14 cellular contexts compared by ENCODE assay signal in the genomic region with DNA sequence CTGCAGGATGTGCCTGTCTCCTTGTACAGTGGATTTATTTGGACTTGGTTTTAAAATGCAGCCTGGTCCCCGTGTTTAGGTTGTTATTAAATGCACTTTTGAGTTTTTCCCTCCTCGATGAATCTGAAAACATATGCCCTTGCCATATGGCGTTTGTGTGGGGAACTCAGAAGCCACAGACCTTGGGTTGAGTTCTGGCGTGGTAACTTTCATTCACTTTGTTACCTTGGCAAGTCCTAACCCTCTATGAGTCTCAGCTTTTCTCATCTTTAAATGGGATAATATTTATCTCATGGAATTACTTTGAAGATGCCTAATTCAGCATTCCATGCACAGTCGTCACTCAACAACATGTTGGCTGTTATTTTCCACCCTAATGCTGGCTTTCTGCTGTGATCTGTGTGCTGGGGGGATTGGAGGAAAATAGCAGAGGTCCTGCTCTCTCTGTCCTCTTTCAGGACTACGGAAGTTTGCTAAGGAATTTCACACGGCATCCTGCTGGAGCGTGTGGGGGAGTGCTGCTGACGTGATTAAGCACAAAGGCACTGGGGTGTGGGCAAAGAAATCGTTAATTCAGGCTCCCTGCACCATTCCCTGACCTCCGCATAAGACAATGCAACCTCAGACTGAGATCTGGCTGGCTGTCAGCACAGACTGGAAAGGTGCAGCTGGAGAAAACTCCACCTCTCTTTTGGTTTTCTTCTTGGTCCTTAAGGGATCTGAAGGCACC.
DNase-seq lines count a peak whose midpoint lies in the region; ATAC-seq and TF ChIP-seq lines count a peak whose summit lies in the region.
"Had no signal": no experiment of that assay in that cellular context is flagged by ENCODE, and none has a peak within 500 bp of the region (broad histone marks: within the 10 kb centered on the region; RNA-seq: fewer than 3 reads in every experiment).

No MANE protein-coding gene starts in this region.

- H3K36me3 Mint-ChIP-seq in Calu3 (ENCODE audit: insufficient read depth, unreplicated experiment) (no peaks in the 10 kb centered on the region), IgD-negative memory B cell (peaks cover 1% of the 10 kb centered on the region), mesothelial cell of epicardium (peaks cover 13% of the 10 kb centered on the region)
- H3K36me3 Mint-ChIP-seq in activated naive CD8-positive, alpha-beta T cell treated with anti-CD3 and anti-CD28 coated beads for 36 hours, result peaks cover 28% of the 10 kb centered on the region
- H3K36me3 Mint-ChIP-seq: immature natural killer cell had no signal

- TF ChIP-seq CTCF in Calu3 (IDR thresholded peaks at IDR 0.05; ENCODE audit: unreplicated experiment), result no peak
- no peak for TF ChIP-seq CTCF in mesothelial cell of epicardium (IDR thresholded peaks at IDR 0.05; ENCODE audit: unreplicated experiment)
- TF ChIP-seq CTCF in gastrocnemius medialis (IDR thresholded peaks at IDR 0.05 in 4 of 5, conservative IDR thresholded peaks at IDR 0.05 in 1 of 5), result no peak

- in situ Hi-C loops in gastrocnemius medialis (cut with MboI; ENCODE audit: low sequenced_read_pairs in 4 of 4), result no loop called here

- H3K27ac Mint-ChIP-seq in Calu3 (ENCODE audit: unreplicated experiment) (no peak overlapping the region), IgD-negative memory B cell (peak overlapping the region in 2 of 3 donors; percentile 19 to 73), mesothelial cell of epicardium (peak overlapping the region; percentile 68)
- peak overlapping the region; percentile 88 for H3K27ac Mint-ChIP-seq in activated naive CD8-positive, alpha-beta T cell treated with anti-CD3 and anti-CD28 coated beads for 36 hours
- H3K27ac Mint-ChIP-seq: dendritic cell treated with granulocyte-macrophage colony-stimulating factor and Interleukin-4, amounts not matched to agents 40 ng/mL and 50 ng/mL, for 4 days had no signal

- H3K9me3 Mint-ChIP-seq in Calu3 (ENCODE audit: low read depth, unreplicated experiment) (no peaks in the 10 kb centered on the region), IgD-negative memory B cell (peaks cover 0 to 2% (median 0%) of the 10 kb centered on the region in 3 donors), mesothelial cell of epicardium (peaks cover 3% of the 10 kb centered on the region)
- peaks cover 2% of the 10 kb centered on the region for H3K9me3 Mint-ChIP-seq in activated naive CD8-positive, alpha-beta T cell treated with anti-CD3 and anti-CD28 coated beads for 36 hours

- H3K9me3 ChIP-seq in gastrocnemius medialis (no peaks in the 10 kb centered on the region), SJCRH30 (replicated peaks) (no peaks in the 10 kb centered on the region)
- H3K9me3 ChIP-seq: SK-N-SH had no signal

- no peaks in the 10 kb centered on the region for H3K4me1 Mint-ChIP-seq in Calu3 (ENCODE audit: low read depth, unreplicated experiment)
- peaks cover 0 to 12% (median 11%) of the 10 kb centered on the region in 3 donors for H3K4me1 Mint-ChIP-seq in IgD-negative memory B cell
- H3K4me1 Mint-ChIP-seq in activated naive CD8-positive, alpha-beta T cell treated with anti-CD3 and anti-CD28 coated beads for 36 hours, result peaks cover 78% of the 10 kb centered on the region
- peaks cover 18% of the 10 kb centered on the region for H3K4me1 Mint-ChIP-seq in mesothelial cell of epicardium
- H3K4me1 Mint-ChIP-seq: immature natural killer cell had no signal

- DNase-seq in Calu3, result peak; percentile 21
- no peak for DNase-seq in activated naive CD8-positive, alpha-beta T cell treated with anti-CD3 and anti-CD28 coated beads for 36 hours
- DNase-seq in mesothelial cell of epicardium (ENCODE audit: low spot score in 2 of 2, unreplicated experiment in 2 of 2), result no peak
- DNase-seq in ureter (ENCODE audit: low spot score), result no peak
- DNase-seq in gastrocnemius medialis, result no peak
- no peak for DNase-seq in SJCRH30
- no peak for DNase-seq in dedifferentiated amniotic fluid mesenchymal stem cell (ENCODE audit: extremely low spot score)
- DNase-seq: activated naive CD4-positive, alpha-beta T cell treated with Interleukin-2 at 50 U/mL for 16 hours; immature natural killer cell; NCI-H187 treated with DMSO at 0.1 percent for 48 hours; SK-N-SH; substantia nigra had no signal

- ATAC-seq in gastrocnemius medialis, result no peak

- CTCF ChIA-PET in Calu3 (lab: Charles Lee), result interaction anchor here (0.6 kb wide), 1 partner anchor 1338 kb away, joined by 3 read pairs; no protein-coding TSS in a partner anchor

- H3K4me3 ChIP-seq in gastrocnemius medialis (no peak overlapping the region), SJCRH30 (no peak overlapping the region)

- H3K27me3 ChIP-seq in gastrocnemius medialis (no peaks in the 10 kb centered on the region), SJCRH30 (no peaks in the 10 kb centered on the region)

- H3K27ac ChIP-seq in gastrocnemius medialis (no peak overlapping the region), SJCRH30 (no peak overlapping the region)

- H3K4me1 ChIP-seq in gastrocnemius medialis (peaks cover 0 to 5% of the 10 kb centered on the region in 2 donors), SJCRH30 (no peaks in the 10 kb centered on the region)

- H3K36me3 ChIP-seq in gastrocnemius medialis (no peaks in the 10 kb centered on the region), SJCRH30 (no peaks in the 10 kb centered on the region)

- no TSS peak for BruUV-seq in Calu3 (replicated peaks; lab: Mats Ljungman, UMichigan)

- H3K27me3 Mint-ChIP-seq in Calu3 (ENCODE audit: unreplicated experiment) (peaks cover 40% of the 10 kb centered on the region), IgD-negative memory B cell (peaks cover 10% of the 10 kb centered on the region), mesothelial cell of epicardium (ENCODE audit: low read depth) (no peaks in the 10 kb centered on the region)
- H3K27me3 Mint-ChIP-seq in activated naive CD8-positive, alpha-beta T cell treated with anti-CD3 and anti-CD28 coated beads for 36 hours, result no peaks in the 10 kb centered on the region
- H3K27me3 Mint-ChIP-seq: dendritic cell treated with granulocyte-macrophage colony-stimulating factor and Interleukin-4, amounts not matched to agents 40 ng/mL and 50 ng/mL, for 4 days had no signal

- H3K4me3 Mint-ChIP-seq in Calu3 (ENCODE audit: low read depth, unreplicated experiment) (no peak overlapping the region), IgD-negative memory B cell (peak overlapping the region in 1 of 4 donors; percentile 25), mesothelial cell of epicardium (no peak overlapping the region)
- H3K4me3 Mint-ChIP-seq in activated naive CD8-positive, alpha-beta T cell treated with anti-CD3 and anti-CD28 coated beads for 36 hours, result peak overlapping the region; percentile 32
- H3K4me3 Mint-ChIP-seq: dendritic cell treated with granulocyte-macrophage colony-stimulating factor and Interleukin-4, amounts not matched to agents 40 ng/mL and 50 ng/mL, for 4 days; immature natural killer cell had no signal

- intact Hi-C loops in Calu3 (cut with micrococcal nuclease; ENCODE audit: unreplicated experiment), result no loop called here
- intact Hi-C loops in gastrocnemius medialis (cut with DNase I; ENCODE audit: low total_unique reads), result loop anchor here (10.0 kb wide), 1 partner anchor 255 kb away; no protein-coding TSS in a partner anchor

- no peak for TF ChIP-seq POLR2A in gastrocnemius medialis (IDR thresholded peaks at IDR 0.05)
